ENCODE assay signal across 1 cellular context in genomic region chr16:68040506-68041288, GRCh38.
A peak's percentile ranks its signal among the peaks of the same experiment; 100 is the strongest.
TF ChIP-seq lines count a peak whose summit lies in the region.

No MANE protein-coding gene starts in this region.

TF ChIP-seq in HepG2, 621 proteins besides CTCF, POLR2A, EP300 and RAD21 (continued from another document and continues in another):
- no peak; the same call in 1 of the 2 replicates for TF ChIP-seq ZBTB43 (CRISPR knock-in tag; conservative IDR thresholded peaks at IDR 0.05)
- no peak for TF ChIP-seq FIP1L1 (IDR thresholded peaks at IDR 0.05; ENCODE audit: borderline replicate concordance, insufficient read depth, low read depth, low read length)
- TF ChIP-seq ZKSCAN8 (CRISPR knock-in tag; IDR thresholded peaks at IDR 0.05; ENCODE audit: borderline replicate concordance), result no peak
- no peak for TF ChIP-seq PLRG1 (conservative IDR thresholded peaks at IDR 0.05)
- TF ChIP-seq ZNF34 (CRISPR knock-in tag; IDR thresholded peaks at IDR 0.05; ENCODE audit: borderline replicate concordance), result 0 out of 2 replicates have a peak, but pooled peaks have one; percentile 65
- TF ChIP-seq TIGD3 (CRISPR knock-in tag; IDR thresholded peaks at IDR 0.05; ENCODE audit: borderline replicate concordance), result no peak
- no peak; the same call in 1 of the 2 replicates for TF ChIP-seq ZNF280B (CRISPR knock-in tag; IDR thresholded peaks at IDR 0.05; ENCODE audit: borderline replicate concordance)
- no peak for TF ChIP-seq KLF12 (CRISPR knock-in tag; IDR thresholded peaks at IDR 0.05; ENCODE audit: borderline replicate concordance)
- TF ChIP-seq SP2 (CRISPR knock-in tag; IDR thresholded peaks at IDR 0.05), result no peak
- peak; percentile 42; the same call in 1 of the 2 replicates for TF ChIP-seq ARID4A (CRISPR knock-in tag; IDR thresholded peaks at IDR 0.05; ENCODE audit: borderline replicate concordance)
- TF ChIP-seq ZSCAN12 (CRISPR knock-in tag; IDR thresholded peaks at IDR 0.05), result no peak
- no peak for TF ChIP-seq GRHL1 (CRISPR knock-in tag; conservative IDR thresholded peaks at IDR 0.05)
- no peak for TF ChIP-seq IRX3 (CRISPR knock-in tag; IDR thresholded peaks at IDR 0.05; ENCODE audit: borderline replicate concordance, low read depth)
- no peak for TF ChIP-seq ZBTB34 (CRISPR knock-in tag; IDR thresholded peaks at IDR 0.05)
- no peak for TF ChIP-seq MBD4 (IDR thresholded peaks at IDR 0.05; ENCODE audit: borderline replicate concordance, low read length)
- peak; percentile 45 for TF ChIP-seq ZFY (CRISPR knock-in tag; IDR thresholded peaks at IDR 0.05)
- TF ChIP-seq FOXP4 (CRISPR knock-in tag; IDR thresholded peaks at IDR 0.05), result no peak
- no peak for TF ChIP-seq NFIC (IDR thresholded peaks at IDR 0.05; ENCODE audit: low read length)
- TF ChIP-seq ZNF510 (CRISPR knock-in tag; IDR thresholded peaks at IDR 0.05; ENCODE audit: low read depth), result peak; percentile 63; the same call in 1 of the 2 replicates
- no peak for TF ChIP-seq FOXO4 (CRISPR knock-in tag; conservative IDR thresholded peaks at IDR 0.05)
- TF ChIP-seq ZNF740 (CRISPR knock-in tag; IDR thresholded peaks at IDR 0.05), result peak; percentile 81; the same call in 1 of the 2 replicates
- no peak for TF ChIP-seq PRDM4 (CRISPR knock-in tag; IDR thresholded peaks at IDR 0.05; ENCODE audit: borderline replicate concordance)
- peak; percentile 32; the same call in 1 of the 2 replicates for TF ChIP-seq ARID5B (CRISPR knock-in tag; IDR thresholded peaks at IDR 0.05)
- no peak for TF ChIP-seq YEATS4 (CRISPR knock-in tag; IDR thresholded peaks at IDR 0.05; ENCODE audit: borderline replicate concordance)
- TF ChIP-seq ZNF660 (CRISPR knock-in tag; IDR thresholded peaks at IDR 0.05; ENCODE audit: borderline replicate concordance, low read depth), result no peak
- no peak; the same call in 1 of the 2 replicates for TF ChIP-seq LBX2 (CRISPR knock-in tag; IDR thresholded peaks at IDR 0.05; ENCODE audit: borderline replicate concordance)
- TF ChIP-seq SIX4 (CRISPR knock-in tag; IDR thresholded peaks at IDR 0.05), result no peak
- 0 out of 2 replicates have a peak, but pooled peaks have one; percentile 61 for TF ChIP-seq ZNF678 (CRISPR knock-in tag; IDR thresholded peaks at IDR 0.05)
